1 cellular context compared by ENCODE assay signal in genomic region chr14:70771781-70772212, GRCh38.
TF ChIP-seq lines count a peak whose summit lies in the region.

No MANE protein-coding gene starts in this region.

TF ChIP-seq in K562, 482 proteins besides CTCF, POLR2A, EP300 and RAD21 (continued from another document):
- TF ChIP-seq DLX4 (CRISPR knock-in tag; IDR thresholded peaks at IDR 0.05) = no peak
